Comparison of ENCODE assay signal across 7 cellular contexts in the genomic region with DNA sequence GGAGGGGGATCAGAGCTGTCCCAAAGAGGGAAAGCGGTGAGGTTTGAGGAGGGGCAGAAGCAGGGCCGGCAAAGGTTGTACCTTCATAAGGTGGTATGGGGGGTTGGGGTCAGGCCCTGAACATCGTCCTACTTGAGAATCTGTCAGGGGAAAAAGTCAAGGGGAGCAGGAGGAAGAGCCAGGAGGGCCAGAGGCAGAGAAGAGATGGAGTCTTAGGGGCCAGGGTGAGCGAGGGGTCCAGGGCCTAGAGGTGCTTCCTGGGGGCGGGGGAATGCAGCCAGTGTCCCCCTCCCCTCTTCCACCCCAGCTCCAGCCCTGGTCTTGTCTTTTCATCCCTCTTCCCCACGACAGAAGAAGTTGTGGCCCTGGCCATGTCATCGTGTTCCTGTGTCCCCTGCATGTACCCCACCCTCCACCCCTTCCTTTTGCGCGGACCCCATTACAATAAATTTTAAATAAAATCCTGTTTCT. TPM values are rescaled to one million over a fixed set of nuclear protein-coding genes. Genes with fewer than 3 reads are reported as not detected.
A peak's percentile ranks its signal among the peaks of the same experiment; 100 is the strongest.
DNase-seq lines count a peak whose midpoint lies in the region; TF ChIP-seq lines count a peak whose summit lies in the region.

No MANE protein-coding gene starts in this region.

- H3K27ac Mint-ChIP-seq in activated CD4-positive, alpha-beta memory T cell treated with anti-CD3 and anti-CD28 coated beads for 36 hours = peak overlapping the region; percentile 80

- peaks cover 0 to 22% (median 0%) of the 10 kb centered on the region in 3 donors for H3K27me3 ChIP-seq in stomach

- H3K36me3 ChIP-seq in stomach = peaks cover 15 to 23% (median 21%) of the 10 kb centered on the region in 4 donors

- no peaks in the 10 kb centered on the region for H3K9me3 Mint-ChIP-seq in activated CD4-positive, alpha-beta memory T cell treated with anti-CD3 and anti-CD28 coated beads for 36 hours

- 24 to 32% (median 27%) methylated on average over 9 of the region's 9 CpGs for WGBS in stomach, 5 donors

- H3K4me1 Mint-ChIP-seq in activated CD4-positive, alpha-beta memory T cell treated with anti-CD3 and anti-CD28 coated beads for 36 hours (ENCODE audit: low read depth) = peaks cover 42% of the 10 kb centered on the region

- intact Hi-C loops in activated CD4-positive, alpha-beta memory T cell treated with anti-CD3 and anti-CD28 coated beads for 36 hours (cut with micrococcal nuclease) = loop anchor here (1.0 to 2.0 kb wide), 2 partner anchors 14 to 282 kb away; no protein-coding TSS in a partner anchor
- intact Hi-C loops in stomach (cut with DNase I; ENCODE audit: low total_unique reads) = no loop called here

- no peak for TF ChIP-seq EP300 in stomach (IDR thresholded peaks at IDR 0.05)

- peak overlapping the region; percentile 79 for H3K4me3 Mint-ChIP-seq in activated CD4-positive, alpha-beta memory T cell treated with anti-CD3 and anti-CD28 coated beads for 36 hours

- DNase-seq in HFF-Myc (ENCODE audit: extremely low read depth, low read depth) = no peak
- no peak for DNase-seq in activated CD4-positive, alpha-beta memory T cell treated with anti-CD3 and anti-CD28 coated beads for 36 hours
- DNase-seq in stomach = no peak
- DNase-seq in NOMO-1 treated with dmso at 0.1 percent for 144 hours (lab: John Stamatoyannopoulos, UW; ENCODE audit: unreplicated experiment) = no peak
- DNase-seq in Kasumi-1 (lab: John Stamatoyannopoulos, UW) = no peak
- no peak for DNase-seq in activated CD4-positive, CD25-positive, alpha-beta regulatory T cell (lab: John Stamatoyannopoulos, UW)

- no peaks in the 10 kb centered on the region for H3K27me3 Mint-ChIP-seq in activated CD4-positive, alpha-beta memory T cell treated with anti-CD3 and anti-CD28 coated beads for 36 hours

- POLR2A ChIA-PET in activated CD4-positive, alpha-beta memory T cell treated with anti-CD3 and anti-CD28 coated beads for 36 hours (lab: Charles Lee) = interaction anchor here (5.4 kb wide), 1 partner anchor 8 kb away, joined by 84 read pairs; a partner anchor contains a TSS

- TF ChIP-seq POLR2A in stomach (IDR thresholded peaks at IDR 0.05) = no peak

- H3K4me3 ChIP-seq in HFF-Myc (replicated peaks; ENCODE audit: low read depth, low read length) = peak overlapping the region; percentile 74
- peak overlapping the region; percentile 25 for H3K4me3 ChIP-seq in iPS-18c (ENCODE audit: insufficient read depth, low read depth, low read length)
- peak overlapping the region in 2 of 4 donors; percentile 61 to 63 for H3K4me3 ChIP-seq in stomach

- H3K9me3 ChIP-seq in iPS-18c (ENCODE audit: control insufficient read depth, insufficient read depth, low read length) (no peaks in the 10 kb centered on the region), stomach (no peaks in the 10 kb centered on the region)

- peaks cover 34% of the 10 kb centered on the region for H3K36me3 Mint-ChIP-seq in activated CD4-positive, alpha-beta memory T cell treated with anti-CD3 and anti-CD28 coated beads for 36 hours

- TF ChIP-seq CTCF in HFF-Myc (IDR thresholded peaks at IDR 0.05; ENCODE audit: low read depth, low read length, missing control alignments) (no peak), stomach (IDR thresholded peaks at IDR 0.05) (no peak)

- CTCF ChIA-PET in activated CD4-positive, alpha-beta memory T cell treated with anti-CD3 and anti-CD28 coated beads for 36 hours (lab: Charles Lee) = interaction anchor here (0.6 to 1.2 kb wide), 2 partner anchors 25 to 37 kb away, joined by 4 to 6 read pairs; no protein-coding TSS in a partner anchor

- peak overlapping the region; percentile 87 to 96 (median 91) for H3K27ac ChIP-seq in stomach

- H3K4me1 ChIP-seq in stomach = peaks cover 66 to 84% (median 82%) of the 10 kb centered on the region in 4 donors

RNA-seq across cellular contexts. Expression of a gene that starts 1.3 kb away (rescaled TPM):
- 1 to 10 TPM in 1 of 2 experiments, under 1 TPM in 1; 1.00 to 2.6 TPM for total RNA-seq in activated CD4-positive, alpha-beta memory T cell treated with anti-CD3 and anti-CD28 coated beads for 36 hours
- 10 to 100 TPM in 1 of 5 donors, 1 to 10 TPM in 2, not detected in 2; 4.0 to 17.4 (median 4.6) TPM for total RNA-seq in stomach
- under 1 TPM in 2 of 3 donors, not detected in 1; 0.62 to 0.83 TPM for polyA plus RNA-seq in stomach

RNA-seq across cellular contexts. Expression of a gene that starts 4.4 kb away (rescaled TPM):
- 100 to 1,000 TPM; 227 to 242 TPM for total RNA-seq in activated CD4-positive, alpha-beta memory T cell treated with anti-CD3 and anti-CD28 coated beads for 36 hours
- 100 to 1,000 TPM in 4 of 5 donors, 10 to 100 TPM in 1; 11.7 to 865 (median 117) TPM for total RNA-seq in stomach
- 100 to 1,000 TPM in 2 of 3 donors, 10 to 100 TPM in 1; 79.9 to 160 (median 102) TPM for polyA plus RNA-seq in stomach

RNA-seq across cellular contexts. Expression of a gene that starts 5.2 kb away (rescaled TPM):
- total RNA-seq in activated CD4-positive, alpha-beta memory T cell treated with anti-CD3 and anti-CD28 coated beads for 36 hours = 10 to 100 TPM; 21.9 to 24.0 TPM
- total RNA-seq in stomach = 100 to 1,000 TPM in 1 of 5 donors, 10 to 100 TPM in 3, 1 to 10 TPM in 1; 7.1 to 124 (median 19.8) TPM
- 10 to 100 TPM; 24.0 to 31.6 (median 27.1) TPM for polyA plus RNA-seq in stomach

RNA-seq across cellular contexts. Expression of a gene that starts 9.5 kb away (rescaled TPM):
- total RNA-seq in activated CD4-positive, alpha-beta memory T cell treated with anti-CD3 and anti-CD28 coated beads for 36 hours = 100 to 1,000 TPM; 149 to 156 TPM
- 100 to 1,000 TPM in 4 of 5 donors, 10 to 100 TPM in 1; 92.2 to 453 (median 154) TPM for total RNA-seq in stomach
- polyA plus RNA-seq in stomach = 100 to 1,000 TPM; 101 to 122 (median 116) TPM

RNA-seq across cellular contexts. Expression of a gene that starts 20.2 kb away (rescaled TPM):
- 100 to 1,000 TPM; 174 to 180 TPM for total RNA-seq in activated CD4-positive, alpha-beta memory T cell treated with anti-CD3 and anti-CD28 coated beads for 36 hours
- 100 to 1,000 TPM in 1 of 5 donors, 10 to 100 TPM in 4; 11.1 to 229 (median 26.8) TPM for total RNA-seq in stomach
- 10 to 100 TPM; 53.6 to 88.5 (median 59.2) TPM for polyA plus RNA-seq in stomach
